In genomic region chr17:38421871-38422819, GRCh38 we compare ENCODE assay signal across 13 cellular contexts. TPM values are rescaled to one million over a fixed set of nuclear protein-coding genes. Genes with fewer than 3 reads are reported as not detected.
DNase-seq lines count a peak whose midpoint lies in the region; ATAC-seq and TF ChIP-seq lines count a peak whose summit lies in the region.
"Had no signal": no experiment of that assay in that cellular context is flagged by ENCODE, and none has a peak within 500 bp of the region (broad histone marks: within the 10 kb centered on the region; RNA-seq: fewer than 3 reads in every experiment).

No MANE protein-coding gene starts in this region.

- no peaks in the 10 kb centered on the region for H3K9me3 ChIP-seq in SK-N-MC (ENCODE audit: low read depth, low read length)
- no peaks in the 10 kb centered on the region for H3K9me3 ChIP-seq in mesenchymal stem cell (ENCODE audit: control insufficient read depth, low read length)
- no peaks in the 10 kb centered on the region for H3K9me3 ChIP-seq in tibial nerve
- H3K9me3 ChIP-seq: upper lobe of left lung had no signal

- 73% methylated on average over 16 of the region's 17 CpGs for WGBS in mesenchymal stem cell
- WGBS in tibial nerve, 2 donors, result 38 to 41% methylated on average over 17 of the region's 17 CpGs

- no peak overlapping the region for H2BK120ac ChIP-seq in mesenchymal stem cell (ENCODE audit: low read depth, low read length)

- H3K23ac ChIP-seq in mesenchymal stem cell (ENCODE audit: low read length in 2 of 2), result no peak overlapping the region

- DNase-seq in NCI-H748 (lab: John Stamatoyannopoulos, UW; ENCODE audit: unreplicated experiment) (peak; percentile 53), NCI-H748 treated with DMSO at 0.1 percent for 48 hours (lab: John Stamatoyannopoulos, UW) (no peak), SK-N-MC (ENCODE audit: low read depth, low spot score) (no peak), mesenchymal stem cell (no peak), tibial nerve (ENCODE audit: low spot score in 2 of 2) (no peak), endothelial cell (ENCODE audit: low spot score) (no peak), NCI-H226 (no peak)
- DNase-seq: activated CD8-positive, alpha-beta T cell treated with anti-CD3 and anti-CD28 coated beads, Interleukin-2, amount 10 ng/mL, durations not matched to agents 7 days and 5 days; activated effector memory CD4-positive, alpha-beta T cell treated with anti-CD3 and anti-CD28 coated beads, Interleukin-2, amount 50 U/mL, for 16 hours; DMS79; Kasumi-1; upper lobe of left lung had no signal

- TF ChIP-seq CTCF in tibial nerve (IDR thresholded peaks at IDR 0.05) (no peak), endothelial cell (IDR thresholded peaks at IDR 0.05; ENCODE audit: unreplicated experiment) (no peak)

- H2BK5ac ChIP-seq in mesenchymal stem cell (ENCODE audit: low read depth, low read length, poor library complexity, severe bottlenecking), result no peak overlapping the region

- H2BK15ac ChIP-seq in mesenchymal stem cell (ENCODE audit: low read depth, poor library complexity, severe bottlenecking), result no peak overlapping the region

- H3K27ac ChIP-seq in SK-N-MC (no peak overlapping the region), mesenchymal stem cell (ENCODE audit: low read length, poor library complexity, severe bottlenecking) (no peak overlapping the region), tibial nerve (peak overlapping the region in 3 of 4 donors; percentile 41 to 99 (median 94))
- H3K27ac ChIP-seq: upper lobe of left lung had no signal

- H3K18ac ChIP-seq in mesenchymal stem cell (ENCODE audit: low read depth in 1 of 2, low read length in 2 of 2), result no peak overlapping the region

- no peak for TF ChIP-seq EP300 in tibial nerve (IDR thresholded peaks at IDR 0.05)

- H3K9ac ChIP-seq in SK-N-MC (ENCODE audit: insufficient read length) (no peak overlapping the region), mesenchymal stem cell (ENCODE audit: low read length) (no peak overlapping the region)

- H2BK12ac ChIP-seq in mesenchymal stem cell (ENCODE audit: low read length in 2 of 2), result no peak overlapping the region

- H2AK5ac ChIP-seq in mesenchymal stem cell (ENCODE audit: low read length, severe bottlenecking), result peak overlapping the region; percentile 11

- no peak overlapping the region for H3K14ac ChIP-seq in mesenchymal stem cell (ENCODE audit: low read length in 2 of 2)

- no peak overlapping the region for H3K4ac ChIP-seq in mesenchymal stem cell (ENCODE audit: low read depth in 1 of 2, low read length in 2 of 2)

- TF ChIP-seq POLR2A in tibial nerve (IDR thresholded peaks at IDR 0.05), result no peak

- H3K36me3 ChIP-seq in SK-N-MC (ENCODE audit: insufficient read depth, low read length), result no peaks in the 10 kb centered on the region
- no peaks in the 10 kb centered on the region for H3K36me3 ChIP-seq in mesenchymal stem cell (ENCODE audit: control insufficient read depth in 1 of 2, insufficient read depth in 2 of 2, low read depth in 1 of 2, low read length in 2 of 2)
- no peaks in the 10 kb centered on the region for H3K36me3 ChIP-seq in tibial nerve
- H3K36me3 ChIP-seq: upper lobe of left lung had no signal

- H3K4me3 ChIP-seq in SK-N-MC (peak overlapping the region; percentile 44; the same call in 1 of the 2 replicates), mesenchymal stem cell (ENCODE audit: insufficient read depth in 1 of 2, low read depth in 1 of 2, low read length in 2 of 2) (no peak overlapping the region), tibial nerve (no peak overlapping the region)
- H3K4me3 ChIP-seq: upper lobe of left lung had no signal

- no peak overlapping the region for H3K4me3 Mint-ChIP-seq in endothelial cell (ENCODE audit: unreplicated experiment)
- H3K4me3 Mint-ChIP-seq: activated CD8-positive, alpha-beta T cell treated with anti-CD3 and anti-CD28 coated beads, Interleukin-2, amount 10 ng/mL, durations not matched to agents 7 days and 5 days had no signal

- H4K8ac ChIP-seq in mesenchymal stem cell (ENCODE audit: low read length), result no peak overlapping the region

- H3K4me2 ChIP-seq in mesenchymal stem cell (ENCODE audit: low read length, poor library complexity, severe bottlenecking), result no peak overlapping the region

- no peak overlapping the region for H3K27ac Mint-ChIP-seq in endothelial cell (ENCODE audit: unreplicated experiment)
- H3K27ac Mint-ChIP-seq: activated CD8-positive, alpha-beta T cell treated with anti-CD3 and anti-CD28 coated beads, Interleukin-2, amount 10 ng/mL, durations not matched to agents 7 days and 5 days had no signal

- H3K4me1 Mint-ChIP-seq in endothelial cell (ENCODE audit: unreplicated experiment), result peaks cover 30% of the 10 kb centered on the region

- H3K4me1 ChIP-seq in mesenchymal stem cell (ENCODE audit: control insufficient read depth, insufficient read depth, low read depth, low read length) (peaks cover 40% of the 10 kb centered on the region), tibial nerve (peaks cover 0 to 91% (median 48%) of the 10 kb centered on the region in 4 donors)

- H3K27me3 ChIP-seq in mesenchymal stem cell (ENCODE audit: control insufficient read depth in 1 of 2, insufficient read depth in 1 of 2, low read length in 2 of 2) (peaks cover 41 to 48% of the 10 kb centered on the region in 2 experiments), tibial nerve (peaks cover 0 to 25% of the 10 kb centered on the region in 2 donors)

- H4K91ac ChIP-seq in mesenchymal stem cell (ENCODE audit: low read length), result no peak overlapping the region

- H3K36me3 Mint-ChIP-seq in endothelial cell (ENCODE audit: low read depth, unreplicated experiment), result no peaks in the 10 kb centered on the region

- no peaks in the 10 kb centered on the region for H3K9me3 Mint-ChIP-seq in endothelial cell (ENCODE audit: unreplicated experiment)

- peaks cover 20% of the 10 kb centered on the region for H3K27me3 Mint-ChIP-seq in endothelial cell (ENCODE audit: unreplicated experiment)

- H3K79me1 ChIP-seq in mesenchymal stem cell (replicated peaks; ENCODE audit: low read length, poor library complexity, severe bottlenecking), result no peaks in the 10 kb centered on the region

- no peak for ATAC-seq in GM21528 (IDR thresholded peaks at IDR 0.05; ENCODE audit: low FRiP score, unreplicated experiment)
- ATAC-seq: activated CD8-positive, alpha-beta T cell treated with anti-CD3 and anti-CD28 coated beads, Interleukin-2, amount 10 ng/mL, durations not matched to agents 7 days and 5 days had no signal

- H2AFZ ChIP-seq in mesenchymal stem cell (ENCODE audit: low read depth, low read length), result no peak overlapping the region

RNA-seq across cellular contexts. Expression of gene ARHGAP23, which starts 6.1 kb away (rescaled TPM):
- 66.7 TPM for polyA plus RNA-seq in mesenchymal stem cell (2013, experiment 1 of 2)
- 60.9 TPM for polyA plus RNA-seq in mesenchymal stem cell (2013, experiment 2 of 2)
- total RNA-seq in tibial nerve (10 to 100 TPM; 41.0 to 80.7 (median 65.7) TPM), endothelial cell (ENCODE audit: unreplicated experiment) (70.5 TPM)

Comparison
In these comparisons a context has a peak if more than half of its experiments do, and no peak if none do; other contexts are left out.
1. H3K27ac ChIP-seq: peak in tibial nerve (3 of 4); none in SK-N-MC (single experiment) and mesenchymal stem cell (single experiment).